In the genomic region with DNA sequence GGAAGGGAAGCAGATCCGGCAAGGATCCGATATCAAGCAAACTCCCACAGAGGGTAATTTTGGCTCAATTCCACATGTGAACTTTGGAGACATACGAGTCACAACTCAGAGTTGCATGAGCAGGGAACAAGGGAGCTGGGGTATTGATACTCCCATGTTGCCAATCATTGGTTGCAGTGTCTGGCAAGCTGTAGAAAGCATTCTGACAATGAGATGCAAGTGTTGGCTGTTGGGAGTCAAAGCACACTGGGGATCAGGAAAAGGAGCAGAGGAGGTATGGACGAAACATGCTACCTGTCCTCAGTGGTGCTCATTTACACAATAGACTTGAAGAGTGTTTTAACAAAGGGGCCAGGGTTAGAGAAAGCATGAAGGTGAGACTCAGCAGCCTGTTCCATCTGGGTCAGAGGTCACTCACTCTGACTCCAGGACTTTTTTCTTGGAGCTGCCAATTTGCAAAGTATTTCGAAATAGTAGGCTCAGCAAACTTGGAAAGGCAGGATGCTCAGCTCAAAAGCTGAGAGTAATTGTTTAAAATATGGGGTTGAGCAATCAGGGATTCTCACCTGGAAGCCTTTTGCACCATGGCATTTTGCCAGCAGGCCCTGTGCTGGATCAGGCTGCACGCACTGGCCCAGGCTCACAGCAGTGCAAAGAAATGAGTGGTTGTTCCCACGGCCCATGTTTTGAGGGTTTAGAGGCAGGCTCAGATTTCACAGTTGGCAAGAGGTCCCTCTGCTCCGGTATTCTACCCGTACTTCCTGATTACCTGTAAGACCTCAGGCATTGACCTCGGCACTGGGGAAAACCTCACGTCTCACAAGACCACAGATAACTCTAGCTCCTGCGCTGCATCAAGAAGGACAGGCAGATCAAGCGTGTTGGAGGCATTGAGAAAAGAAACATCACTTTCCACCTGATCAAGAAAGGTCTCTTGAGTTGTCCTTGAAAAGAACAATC, we compare ENCODE assay signal across 1 cellular context.
TF ChIP-seq lines count a peak whose summit lies in the region.

No MANE protein-coding gene starts in this region.

TF ChIP-seq in HepG2, 621 proteins besides CTCF, POLR2A, EP300 and RAD21 (continued from another document and continues in another):
- TF ChIP-seq ZNF800 (CRISPR knock-in tag; IDR thresholded peaks at IDR 0.05) (peak; percentile 58; the same call in 1 of the 2 replicates), ZNF75D (CRISPR knock-in tag; IDR thresholded peaks at IDR 0.05; ENCODE audit: borderline replicate concordance) (no peak), RFXAP (CRISPR knock-in tag; IDR thresholded peaks at IDR 0.05; ENCODE audit: borderline replicate concordance) (peak; percentile 91), NAIF1 (CRISPR knock-in tag; IDR thresholded peaks at IDR 0.05; ENCODE audit: borderline replicate concordance) (0 out of 2 replicates have a peak, but pooled peaks have one; percentile 11), FOXK1 (CRISPR knock-in tag; IDR thresholded peaks at IDR 0.05; ENCODE audit: borderline replicate concordance, low read depth) (peak; percentile 40; the same call in 1 of the 2 replicates), ZBTB43 (CRISPR knock-in tag; conservative IDR thresholded peaks at IDR 0.05) (peak; percentile 66), ZNF83 (CRISPR knock-in tag; IDR thresholded peaks at IDR 0.05; ENCODE audit: borderline replicate concordance) (no peak), GATAD2A (CRISPR knock-in tag; IDR thresholded peaks at IDR 0.05) (peak; percentile 98), ZNF773 (CRISPR knock-in tag; IDR thresholded peaks at IDR 0.05; ENCODE audit: borderline replicate concordance) (no peak), ZNF335 (CRISPR knock-in tag; IDR thresholded peaks at IDR 0.05) (peak; percentile 74), ELF4 (CRISPR knock-in tag; IDR thresholded peaks at IDR 0.05; ENCODE audit: borderline replicate concordance) (peak; percentile 45), ONECUT2 (CRISPR knock-in tag; IDR thresholded peaks at IDR 0.05) (no peak; the same call in 1 of the 2 replicates), ETV6 (CRISPR knock-in tag; conservative IDR thresholded peaks at IDR 0.05) (peak; percentile 93; the same call in 1 of the 2 replicates), HOMEZ (CRISPR knock-in tag; IDR thresholded peaks at IDR 0.05; ENCODE audit: low read depth) (peak; percentile 56), ZNF574 (CRISPR knock-in tag; IDR thresholded peaks at IDR 0.05) (peak; percentile 87), ATAD3A (CRISPR knock-in tag; IDR thresholded peaks at IDR 0.05) (no peak), JARID2 (CRISPR knock-in tag; IDR thresholded peaks at IDR 0.05; ENCODE audit: insufficient replicate concordance) (no peak), HHEX (CRISPR knock-in tag; IDR thresholded peaks at IDR 0.05) (no peak), HNRNPUL1 (IDR thresholded peaks at IDR 0.05; ENCODE audit: low read depth, low read length) (no peak), HOXA3 (CRISPR knock-in tag; IDR thresholded peaks at IDR 0.05) (peak; percentile 93), ZNF510 (CRISPR knock-in tag; IDR thresholded peaks at IDR 0.05; ENCODE audit: low read depth) (peak; percentile 84; the same call in 1 of the 2 replicates), PHB2 (IDR thresholded peaks at IDR 0.05; ENCODE audit: partially characterized antibody) (no peak)
- TF ChIP-seq, protein P1, sequence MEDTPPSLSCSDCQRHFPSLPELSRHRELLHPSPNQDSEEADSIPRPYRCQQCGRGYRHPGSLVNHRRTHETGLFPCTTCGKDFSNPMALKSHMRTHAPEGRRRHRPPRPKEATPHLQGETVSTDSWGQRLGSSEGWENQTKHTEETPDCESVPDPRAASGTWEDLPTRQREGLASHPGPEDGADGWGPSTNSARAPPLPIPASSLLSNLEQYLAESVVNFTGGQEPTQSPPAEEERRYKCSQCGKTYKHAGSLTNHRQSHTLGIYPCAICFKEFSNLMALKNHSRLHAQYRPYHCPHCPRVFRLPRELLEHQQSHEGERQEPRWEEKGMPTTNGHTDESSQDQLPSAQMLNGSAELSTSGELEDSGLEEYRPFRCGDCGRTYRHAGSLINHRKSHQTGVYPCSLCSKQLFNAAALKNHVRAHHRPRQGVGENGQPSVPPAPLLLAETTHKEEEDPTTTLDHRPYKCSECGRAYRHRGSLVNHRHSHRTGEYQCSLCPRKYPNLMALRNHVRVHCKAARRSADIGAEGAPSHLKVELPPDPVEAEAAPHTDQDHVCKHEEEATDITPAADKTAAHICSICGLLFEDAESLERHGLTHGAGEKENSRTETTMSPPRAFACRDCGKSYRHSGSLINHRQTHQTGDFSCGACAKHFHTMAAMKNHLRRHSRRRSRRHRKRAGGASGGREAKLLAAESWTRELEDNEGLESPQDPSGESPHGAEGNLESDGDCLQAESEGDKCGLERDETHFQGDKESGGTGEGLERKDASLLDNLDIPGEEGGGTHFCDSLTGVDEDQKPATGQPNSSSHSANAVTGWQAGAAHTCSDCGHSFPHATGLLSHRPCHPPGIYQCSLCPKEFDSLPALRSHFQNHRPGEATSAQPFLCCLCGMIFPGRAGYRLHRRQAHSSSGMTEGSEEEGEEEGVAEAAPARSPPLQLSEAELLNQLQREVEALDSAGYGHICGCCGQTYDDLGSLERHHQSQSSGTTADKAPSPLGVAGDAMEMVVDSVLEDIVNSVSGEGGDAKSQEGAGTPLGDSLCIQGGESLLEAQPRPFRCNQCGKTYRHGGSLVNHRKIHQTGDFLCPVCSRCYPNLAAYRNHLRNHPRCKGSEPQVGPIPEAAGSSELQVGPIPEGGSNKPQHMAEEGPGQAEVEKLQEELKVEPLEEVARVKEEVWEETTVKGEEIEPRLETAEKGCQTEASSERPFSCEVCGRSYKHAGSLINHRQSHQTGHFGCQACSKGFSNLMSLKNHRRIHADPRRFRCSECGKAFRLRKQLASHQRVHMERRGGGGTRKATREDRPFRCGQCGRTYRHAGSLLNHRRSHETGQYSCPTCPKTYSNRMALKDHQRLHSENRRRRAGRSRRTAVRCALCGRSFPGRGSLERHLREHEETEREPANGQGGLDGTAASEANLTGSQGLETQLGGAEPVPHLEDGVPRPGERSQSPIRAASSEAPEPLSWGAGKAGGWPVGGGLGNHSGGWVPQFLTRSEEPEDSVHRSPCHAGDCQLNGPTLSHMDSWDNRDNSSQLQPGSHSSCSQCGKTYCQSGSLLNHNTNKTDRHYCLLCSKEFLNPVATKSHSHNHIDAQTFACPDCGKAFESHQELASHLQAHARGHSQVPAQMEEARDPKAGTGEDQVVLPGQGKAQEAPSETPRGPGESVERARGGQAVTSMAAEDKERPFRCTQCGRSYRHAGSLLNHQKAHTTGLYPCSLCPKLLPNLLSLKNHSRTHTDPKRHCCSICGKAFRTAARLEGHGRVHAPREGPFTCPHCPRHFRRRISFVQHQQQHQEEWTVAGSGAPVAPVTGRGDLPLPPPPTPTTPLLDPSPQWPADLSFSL (CRISPR knock-in tag; IDR thresholded peaks at IDR 0.05), result no peak
- TF ChIP-seq, protein P2, sequence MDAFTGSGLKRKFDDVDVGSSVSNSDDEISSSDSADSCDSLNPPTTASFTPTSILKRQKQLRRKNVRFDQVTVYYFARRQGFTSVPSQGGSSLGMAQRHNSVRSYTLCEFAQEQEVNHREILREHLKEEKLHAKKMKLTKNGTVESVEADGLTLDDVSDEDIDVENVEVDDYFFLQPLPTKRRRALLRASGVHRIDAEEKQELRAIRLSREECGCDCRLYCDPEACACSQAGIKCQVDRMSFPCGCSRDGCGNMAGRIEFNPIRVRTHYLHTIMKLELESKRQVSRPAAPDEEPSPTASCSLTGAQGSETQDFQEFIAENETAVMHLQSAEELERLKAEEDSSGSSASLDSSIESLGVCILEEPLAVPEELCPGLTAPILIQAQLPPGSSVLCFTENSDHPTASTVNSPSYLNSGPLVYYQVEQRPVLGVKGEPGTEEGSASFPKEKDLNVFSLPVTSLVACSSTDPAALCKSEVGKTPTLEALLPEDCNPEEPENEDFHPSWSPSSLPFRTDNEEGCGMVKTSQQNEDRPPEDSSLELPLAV (CRISPR knock-in tag; conservative IDR thresholded peaks at IDR 0.05; ENCODE audit: low read depth), result no peak
- TF ChIP-seq, protein P3, sequence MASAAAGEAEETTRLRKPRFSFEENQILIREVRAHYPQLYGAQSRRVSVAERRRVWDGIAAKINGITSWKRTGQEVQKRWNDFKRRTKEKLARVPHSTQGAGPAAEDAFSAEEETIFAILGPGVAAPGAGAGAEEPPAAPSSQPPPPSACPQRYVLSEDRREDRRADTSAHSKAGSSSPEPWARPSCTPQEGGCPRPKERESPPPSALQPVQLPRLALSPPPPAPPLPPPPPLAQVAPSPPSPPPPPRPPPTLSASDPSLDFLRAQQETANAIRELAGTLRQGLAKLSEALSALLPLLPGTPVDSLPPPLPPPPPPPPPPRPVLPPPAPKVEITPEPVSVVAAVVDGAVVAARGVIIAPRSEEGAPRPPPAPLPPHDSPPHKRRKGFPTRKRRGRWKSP (CRISPR knock-in tag; IDR thresholded peaks at IDR 0.05), result peak; percentile 95
